In genomic region chr11:626475-627272, GRCh38 we compare ENCODE assay signal across 1 cellular context.
A peak's percentile ranks its signal among the peaks of the same experiment; 100 is the strongest.
TF ChIP-seq lines count a peak whose summit lies in the region.

TSS of gene SCT (minus strand) at chr11:627181. CDS start at chr11:627143, 38 bp downstream.

TF ChIP-seq in K562, 482 proteins besides CTCF, POLR2A, EP300 and RAD21:
- no peak for TF ChIP-seq LEF1 (IDR thresholded peaks at IDR 0.05)
- no peak for TF ChIP-seq ETS1 (conservative IDR thresholded peaks at IDR 0.05; ENCODE audit: control insufficient read depth, low read depth, low read length)
- peak; percentile 30; the same call in 1 of the 2 replicates for TF ChIP-seq ZBTB7A (IDR thresholded peaks at IDR 0.05; ENCODE audit: borderline replicate concordance, control insufficient read depth, low read depth, low read length)
- no peak for TF ChIP-seq U2AF2 (optimal IDR thresholded peaks at IDR 0.05; ENCODE audit: low read depth, low read length)
- peak; percentile 6; the same call in 1 of the 2 replicates for TF ChIP-seq POLR2G (IDR thresholded peaks at IDR 0.05; ENCODE audit: low read depth, low read length)
- TF ChIP-seq NR0B1 (IDR thresholded peaks at IDR 0.05; ENCODE audit: partially characterized antibody): no peak
- TF ChIP-seq ZNF695 (CRISPR knock-in tag; IDR thresholded peaks at IDR 0.05): no peak
- TF ChIP-seq TCF7L2 (IDR thresholded peaks at IDR 0.05; ENCODE audit: low read depth, low read length): no peak
- peak; percentile 15; the same call in 1 of the 2 replicates for TF ChIP-seq ZBTB33 (CRISPR knock-in tag; IDR thresholded peaks at IDR 0.05)
- no peak for TF ChIP-seq SRF (CRISPR knock-in tag; IDR thresholded peaks at IDR 0.05)
- no peak for TF ChIP-seq ZBTB5 (IDR thresholded peaks at IDR 0.05)
- TF ChIP-seq ZNF699 (CRISPR knock-in tag; IDR thresholded peaks at IDR 0.05; ENCODE audit: insufficient replicate concordance): no peak
- TF ChIP-seq ZBTB17 (CRISPR knock-in tag; IDR thresholded peaks at IDR 0.05): no peak
- TF ChIP-seq KLF6 (CRISPR knock-in tag; IDR thresholded peaks at IDR 0.05; ENCODE audit: borderline replicate concordance): no peak
- TF ChIP-seq FOXA1 (IDR thresholded peaks at IDR 0.05; ENCODE audit: borderline replicate concordance): no peak
